In the genomic region with DNA sequence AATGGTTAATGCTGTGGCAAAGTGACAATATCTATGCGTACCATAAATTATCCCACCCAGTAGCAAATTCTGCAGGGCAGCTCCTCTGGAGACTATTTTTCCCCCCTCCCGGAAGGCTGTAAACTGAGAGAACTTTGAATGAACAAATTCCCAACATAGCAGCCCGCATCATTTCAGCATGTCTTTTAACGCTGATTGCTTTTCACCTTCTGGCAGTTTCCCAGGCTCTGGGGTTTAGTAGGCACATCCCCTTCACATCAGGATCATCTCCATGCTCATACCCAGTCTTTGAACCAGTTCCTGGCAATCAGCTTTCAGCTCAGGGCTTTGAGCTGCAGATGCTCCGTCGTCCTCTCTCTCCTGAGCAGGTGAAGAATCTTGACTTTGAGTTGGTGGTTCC, we compare ENCODE assay signal across 3 cellular contexts.
"Had no signal": no experiment of that assay in that cellular context is flagged by ENCODE, and none has a peak within 500 bp of the region (broad histone marks: within the 10 kb centered on the region; RNA-seq: fewer than 3 reads in every experiment).

No MANE protein-coding gene starts in this region.

- DNase-seq: GDM1, GF-D8 had no signal

- H3K4me3 ChIP-seq: GM12878 had no signal
